Comparison of ENCODE assay signal across 8 cellular contexts in genomic region chr12:50927356-50927755, GRCh38. TPM values are rescaled to one million over a fixed set of nuclear protein-coding genes. Genes with fewer than 3 reads are reported as not detected.
DNase-seq lines count a peak whose midpoint lies in the region; ATAC-seq and TF ChIP-seq lines count a peak whose summit lies in the region.

No MANE protein-coding gene starts in this region.

- intact Hi-C loops in lower leg skin (cut with DNase I; ENCODE audit: low total_unique reads): no loop called here
- intact Hi-C loops in stomach (cut with DNase I; ENCODE audit: low total_unique reads): no loop called here

- H3K4me3 ChIP-seq in GM23338 (peak overlapping the region; percentile 63), astrocyte of the spinal cord (ENCODE audit: low read depth, low read length) (peak overlapping the region; percentile 68), lower leg skin (ENCODE audit: low read depth, poor library complexity, severe bottlenecking) (peak overlapping the region; percentile 75), stomach (peak overlapping the region; percentile 79 to 87 (median 84))

- ATAC-seq in GM23338 (no peak), GM19328 (IDR thresholded peaks at IDR 0.05; ENCODE audit: unreplicated experiment) (no peak)

- no peak for TF ChIP-seq EP300 in stomach (IDR thresholded peaks at IDR 0.05)

- H3K4me1 ChIP-seq in GM23338 (ENCODE audit: insufficient read depth) (peaks cover 70% of the 10 kb centered on the region), stomach (peaks cover 36 to 76% (median 63%) of the 10 kb centered on the region in 4 donors)

- H3K36me3 ChIP-seq in GM23338 (ENCODE audit: insufficient read depth): no peaks in the 10 kb centered on the region; the same call in 1 of the 2 replicates
- H3K36me3 ChIP-seq in stomach: peaks cover 12 to 31% (median 24%) of the 10 kb centered on the region in 4 donors

- no peak for TF ChIP-seq POLR2A in lower leg skin (IDR thresholded peaks at IDR 0.05)
- no peak for TF ChIP-seq POLR2A in stomach (IDR thresholded peaks at IDR 0.05)

- DNase-seq in GM23338 (ENCODE audit: low spot score) (no peak), astrocyte of the spinal cord (ENCODE audit: low read depth, low spot score) (no peak), lower leg skin (ENCODE audit: low spot score in 2 of 2) (no peak), stomach (no peak), cerebellar nuclear complex (lab: John Stamatoyannopoulos, UW) (no peak), GM20000 (ENCODE audit: low spot score) (no peak), KG1 (lab: John Stamatoyannopoulos, UW) (no peak)

- in situ Hi-C loops in astrocyte of the spinal cord (cut with HindIII; ENCODE audit: low sequenced_read_pairs): no loop called here

- peaks cover 18% of the 10 kb centered on the region for H3K36me3 Mint-ChIP-seq in GM23338 (ENCODE audit: low read depth)

- H3K4me1 Mint-ChIP-seq in GM23338: peaks cover 45% of the 10 kb centered on the region

- H3K27me3 ChIP-seq in GM23338 (ENCODE audit: insufficient read depth) (no peaks in the 10 kb centered on the region), stomach (no peaks in the 10 kb centered on the region)

- H3K9me3 ChIP-seq in stomach: no peaks in the 10 kb centered on the region

- H3K27me3 Mint-ChIP-seq in GM23338 (ENCODE audit: insufficient read depth, low read depth, poor library complexity): peaks cover 6% of the 10 kb centered on the region

- peak overlapping the region; percentile 91 for H3K4me2 ChIP-seq in GM23338

- H3K4me3 Mint-ChIP-seq in GM23338: peak overlapping the region; percentile 82

- peaks cover 48% of the 10 kb centered on the region for H3K79me2 ChIP-seq in GM23338 (replicated peaks; ENCODE audit: insufficient read depth)

- no peak overlapping the region for H2AFZ ChIP-seq in GM23338

- WGBS in lower leg skin, 2 donors: 9 to 16% methylated on average over 2 of the region's 2 CpGs
- 10 to 19% (median 15%) methylated on average over 2 of the region's 2 CpGs for WGBS in stomach, 5 donors

- no peaks in the 10 kb centered on the region for H3K9me2 ChIP-seq in GM23338 (ENCODE audit: insufficient read depth)

- 0 out of 2 replicates have a peak, but pooled peaks cover 16% of the 10 kb centered on the region for H3F3A ChIP-seq in GM23338 (replicated peaks; ENCODE audit: low read depth)

- H4K20me1 ChIP-seq in GM23338 (replicated peaks; ENCODE audit: insufficient read depth): no peaks in the 10 kb centered on the region

- TF ChIP-seq CTCF in GM23338 (conservative IDR thresholded peaks at IDR 0.05; ENCODE audit: low read depth in 2 of 2) (no peak), astrocyte of the spinal cord (IDR thresholded peaks at IDR 0.05; ENCODE audit: low read depth, low read length) (no peak), lower leg skin (IDR thresholded peaks at IDR 0.05) (no peak), stomach (IDR thresholded peaks at IDR 0.05) (no peak), GM20000 (IDR thresholded peaks at IDR 0.05; ENCODE audit: extremely low read depth, missing control alignments) (no peak)

- H3K27ac Mint-ChIP-seq in GM23338: no peak overlapping the region

- no peaks in the 10 kb centered on the region for H3K9me3 Mint-ChIP-seq in GM23338

- H3K27ac ChIP-seq in GM23338 (ENCODE audit: low read depth): no peak overlapping the region
- peak overlapping the region; percentile 42 to 92 (median 86) for H3K27ac ChIP-seq in stomach

TF ChIP-seq in GM23338, 12 proteins besides CTCF, POLR2A, EP300 and RAD21 (continues in another document):
- TF ChIP-seq ZNF331 (CRISPR knock-in tag; IDR thresholded peaks at IDR 0.05; ENCODE audit: low read depth) (no peak), POLR2AphosphoS5 (IDR thresholded peaks at IDR 0.05; ENCODE audit: low read depth) (no peak), EZH2phosphoT487 (IDR thresholded peaks at IDR 0.05; ENCODE audit: unreplicated experiment) (no peak), ZNF462 (CRISPR knock-in tag; IDR thresholded peaks at IDR 0.05) (no peak), ZNF114 (CRISPR knock-in tag; IDR thresholded peaks at IDR 0.05) (no peak), REST (IDR thresholded peaks at IDR 0.05; ENCODE audit: unreplicated experiment) (no peak), EZH2 (IDR thresholded peaks at IDR 0.05; ENCODE audit: low read depth, unreplicated experiment) (no peak), NANOG (IDR thresholded peaks at IDR 0.05; ENCODE audit: borderline replicate concordance) (no peak)

RNA-seq across cellular contexts. Expression of gene HIGD1C, which starts 25.0 kb away (rescaled TPM):
- total RNA-seq in GM23338 (2014; rRNA removed; shearing (Covaris generic)): not detected in 2 replicates
- polyA plus RNA-seq in GM23338 (2016; fragmentation: Nextera tagmentation; extraction: Ambion mirVana) (not detected in 2 replicates), stomach (not detected)
- total RNA-seq in lower leg skin (not detected), stomach (not detected)
